ENCODE assay signal across 27 cellular contexts in genomic region chr12:132246997-132247717, GRCh38.
DNase-seq lines count a peak whose midpoint lies in the region; ATAC-seq and TF ChIP-seq lines count a peak whose summit lies in the region.
"Had no signal": no experiment of that assay in that cellular context is flagged by ENCODE, and none has a peak within 500 bp of the region (broad histone marks: within the 10 kb centered on the region; RNA-seq: fewer than 3 reads in every experiment).

No MANE protein-coding gene starts in this region.

- peaks cover 23% of the 10 kb centered on the region for H3K27me3 Mint-ChIP-seq in stimulated activated naive CD8-positive, alpha-beta T cell treated with anti-CD3 and anti-CD28 coated beads, Interleukin-15, amount 100 ng/mL, for 72 hours
- H3K27me3 Mint-ChIP-seq in glutamatergic neuron (ENCODE audit: unreplicated experiment), result peaks cover 7% of the 10 kb centered on the region
- H3K27me3 Mint-ChIP-seq in activated naive CD8-positive, alpha-beta T cell treated with anti-CD3 and anti-CD28 coated beads for 36 hours, result peaks cover 4% of the 10 kb centered on the region
- H3K27me3 Mint-ChIP-seq: IgD-negative memory B cell had no signal

- H2BK5ac ChIP-seq in trophoblast cell (ENCODE audit: low read depth, low read length, poor library complexity), result no peak overlapping the region

- no peaks in the 10 kb centered on the region for H3K36me3 ChIP-seq in trophoblast cell (ENCODE audit: control insufficient read depth in 1 of 2, insufficient read depth in 2 of 2, low read length in 2 of 2)

- H3K9me3 ChIP-seq in trophoblast cell (ENCODE audit: insufficient read depth, low read depth, low read length), result peaks cover 8% of the 10 kb centered on the region
- H3K9me3 ChIP-seq: A549 had no signal

- H2BK120ac ChIP-seq in trophoblast cell (ENCODE audit: insufficient read depth, low read length, poor library complexity), result no peak overlapping the region

- no peak overlapping the region for H2AK5ac ChIP-seq in trophoblast cell (ENCODE audit: low read length)

- TF ChIP-seq POLR2A in erythroblast (IDR thresholded peaks at IDR 0.05; ENCODE audit: low read length), result no peak

- H3K79me2 ChIP-seq in trophoblast cell (ENCODE audit: control insufficient read depth, insufficient read depth, low read length, poor library complexity), result no peaks in the 10 kb centered on the region

- H3K4me3 Mint-ChIP-seq in stimulated activated naive CD8-positive, alpha-beta T cell treated with anti-CD3 and anti-CD28 coated beads, Interleukin-15, amount 100 ng/mL, for 72 hours, result no peak overlapping the region
- H3K4me3 Mint-ChIP-seq in glutamatergic neuron (ENCODE audit: unreplicated experiment), result no peak overlapping the region
- no peak overlapping the region for H3K4me3 Mint-ChIP-seq in activated naive CD8-positive, alpha-beta T cell treated with anti-CD3 and anti-CD28 coated beads for 36 hours
- H3K4me3 Mint-ChIP-seq: CD8-positive, alpha-beta memory T cell; IgD-negative memory B cell had no signal

- no peak for DNase-seq in stimulated activated naive CD8-positive, alpha-beta T cell treated with anti-CD3 and anti-CD28 coated beads, Interleukin-15, amount 100 ng/mL, for 72 hours
- DNase-seq in stimulated activated naive CD8-positive, alpha-beta T cell treated with anti-CD3 and anti-CD28 coated beads, Interleukin-15, Interleukin-2, amounts not matched to agents 100 U/mL and 50 U/mL, for 24 hours, result no peak
- DNase-seq in glutamatergic neuron (peak; percentile 17), trophoblast cell (no peak), erythroblast (lab: John Stamatoyannopoulos, UW) (no peak)
- DNase-seq in activated naive CD8-positive, alpha-beta T cell treated with anti-CD3 and anti-CD28 coated beads for 36 hours, result no peak
- DNase-seq: AML-193, DMS 273 treated with DMSO at 0.1 percent for 48 hours, DMS79 treated with DMSO at 0.1 percent for 48 hours, GF-D8, MM.1S, NCI-H1694, NCI-H2029 treated with DMSO at 0.1 percent for 48 hours, NCI-H446 treated with DMSO at 0.1 percent for 48 hours, NCI-H526, PC-9, RPMI8226, SIG-M5 had no signal

- H3K4me1 Mint-ChIP-seq in stimulated activated naive CD8-positive, alpha-beta T cell treated with anti-CD3 and anti-CD28 coated beads, Interleukin-15, amount 100 ng/mL, for 72 hours, result peaks cover 9% of the 10 kb centered on the region
- H3K4me1 Mint-ChIP-seq in glutamatergic neuron (ENCODE audit: low read depth, unreplicated experiment), result peaks cover 13% of the 10 kb centered on the region
- no peaks in the 10 kb centered on the region for H3K4me1 Mint-ChIP-seq in activated naive CD8-positive, alpha-beta T cell treated with anti-CD3 and anti-CD28 coated beads for 36 hours

- no peak overlapping the region for H3K23ac ChIP-seq in trophoblast cell (ENCODE audit: low read length)

- no peak overlapping the region for H4K91ac ChIP-seq in trophoblast cell (ENCODE audit: low read depth, low read length)

- WGBS in trophoblast cell (ENCODE audit: extremely low coverage, insufficient coverage, insufficient read length), result no CpG with 5 or more reads among the region's 27 CpGs

- no peak overlapping the region for H3K18ac ChIP-seq in trophoblast cell (ENCODE audit: low read length)

- TF ChIP-seq CTCF in glutamatergic neuron (IDR thresholded peaks at IDR 0.05; ENCODE audit: partially characterized antibody, unreplicated experiment), result no peak

- no peaks in the 10 kb centered on the region for H3K79me1 ChIP-seq in trophoblast cell (ENCODE audit: low read length)

- no peak overlapping the region for H3K27ac Mint-ChIP-seq in stimulated activated naive CD8-positive, alpha-beta T cell treated with anti-CD3 and anti-CD28 coated beads, Interleukin-15, amount 100 ng/mL, for 72 hours
- H3K27ac Mint-ChIP-seq in glutamatergic neuron (ENCODE audit: unreplicated experiment), result no peak overlapping the region
- no peak overlapping the region for H3K27ac Mint-ChIP-seq in activated naive CD8-positive, alpha-beta T cell treated with anti-CD3 and anti-CD28 coated beads for 36 hours
- H3K27ac Mint-ChIP-seq: CD8-positive, alpha-beta memory T cell; IgD-negative memory B cell had no signal

- no peak overlapping the region for H3K4me2 ChIP-seq in trophoblast cell (ENCODE audit: low read length)
- H3K4me2 ChIP-seq: A549, KMS-11, PC-9 had no signal

- H3K36me3 Mint-ChIP-seq in glutamatergic neuron (ENCODE audit: unreplicated experiment), result no peaks in the 10 kb centered on the region
- no peaks in the 10 kb centered on the region for H3K36me3 Mint-ChIP-seq in activated naive CD8-positive, alpha-beta T cell treated with anti-CD3 and anti-CD28 coated beads for 36 hours
- H3K36me3 Mint-ChIP-seq: CD8-positive, alpha-beta memory T cell had no signal

- H3K27ac ChIP-seq in trophoblast cell (ENCODE audit: low read depth, low read length), result no peak overlapping the region
- H3K27ac ChIP-seq: A549, C4-2B, HL-60, KMS-11, PC-9 had no signal

- H4K8ac ChIP-seq in trophoblast cell (ENCODE audit: low read depth, low read length), result no peak overlapping the region

- H3K4me1 ChIP-seq in trophoblast cell (ENCODE audit: control insufficient read depth in 1 of 2, insufficient read depth in 2 of 2, low read length in 2 of 2), result no peaks in the 10 kb centered on the region
- H3K4me1 ChIP-seq: A549 had no signal

- no peak overlapping the region for H3K14ac ChIP-seq in trophoblast cell (ENCODE audit: low read length)

- peak; percentile 50 for ATAC-seq in stimulated activated naive CD8-positive, alpha-beta T cell treated with anti-CD3 and anti-CD28 coated beads, Interleukin-15, amount 100 ng/mL, for 72 hours
- ATAC-seq in stimulated activated naive CD8-positive, alpha-beta T cell treated with anti-CD3 and anti-CD28 coated beads, Interleukin-15, Interleukin-2, amounts not matched to agents 100 U/mL and 50 U/mL, for 24 hours, result no peak
- ATAC-seq in HG02588 (IDR thresholded peaks at IDR 0.05; ENCODE audit: unreplicated experiment), result no peak
- ATAC-seq: HCT116 had no signal

- H3K9me3 Mint-ChIP-seq in stimulated activated naive CD8-positive, alpha-beta T cell treated with anti-CD3 and anti-CD28 coated beads, Interleukin-15, amount 100 ng/mL, for 72 hours, result no peaks in the 10 kb centered on the region
- H3K9me3 Mint-ChIP-seq in glutamatergic neuron (ENCODE audit: unreplicated experiment), result no peaks in the 10 kb centered on the region
- no peaks in the 10 kb centered on the region for H3K9me3 Mint-ChIP-seq in activated naive CD8-positive, alpha-beta T cell treated with anti-CD3 and anti-CD28 coated beads for 36 hours
- H3K9me3 Mint-ChIP-seq: CD8-positive, alpha-beta memory T cell; IgD-negative memory B cell had no signal

- H3K9ac ChIP-seq in trophoblast cell (ENCODE audit: low read length), result no peak overlapping the region
- H3K9ac ChIP-seq: KMS-11 had no signal

- H2BK12ac ChIP-seq in trophoblast cell (ENCODE audit: low read length), result no peak overlapping the region

- no peaks in the 10 kb centered on the region for H3K27me3 ChIP-seq in trophoblast cell (ENCODE audit: insufficient read depth, low read length)

- H2AFZ ChIP-seq in trophoblast cell (ENCODE audit: insufficient read depth, low read length, poor library complexity), result no peak overlapping the region
- H2AFZ ChIP-seq: PC-9 had no signal

- H4K12ac ChIP-seq in trophoblast cell (ENCODE audit: low read depth, low read length), result no peak overlapping the region

- H3K4ac ChIP-seq in trophoblast cell (ENCODE audit: low read depth, low read length), result no peak overlapping the region

- peak overlapping the region; percentile 7 for H3K4me3 ChIP-seq in trophoblast cell (ENCODE audit: low read depth, low read length)
- H3K4me3 ChIP-seq: A549, PC-9, SK-N-MC had no signal
